8 cellular contexts compared by ENCODE assay signal in the genomic region with DNA sequence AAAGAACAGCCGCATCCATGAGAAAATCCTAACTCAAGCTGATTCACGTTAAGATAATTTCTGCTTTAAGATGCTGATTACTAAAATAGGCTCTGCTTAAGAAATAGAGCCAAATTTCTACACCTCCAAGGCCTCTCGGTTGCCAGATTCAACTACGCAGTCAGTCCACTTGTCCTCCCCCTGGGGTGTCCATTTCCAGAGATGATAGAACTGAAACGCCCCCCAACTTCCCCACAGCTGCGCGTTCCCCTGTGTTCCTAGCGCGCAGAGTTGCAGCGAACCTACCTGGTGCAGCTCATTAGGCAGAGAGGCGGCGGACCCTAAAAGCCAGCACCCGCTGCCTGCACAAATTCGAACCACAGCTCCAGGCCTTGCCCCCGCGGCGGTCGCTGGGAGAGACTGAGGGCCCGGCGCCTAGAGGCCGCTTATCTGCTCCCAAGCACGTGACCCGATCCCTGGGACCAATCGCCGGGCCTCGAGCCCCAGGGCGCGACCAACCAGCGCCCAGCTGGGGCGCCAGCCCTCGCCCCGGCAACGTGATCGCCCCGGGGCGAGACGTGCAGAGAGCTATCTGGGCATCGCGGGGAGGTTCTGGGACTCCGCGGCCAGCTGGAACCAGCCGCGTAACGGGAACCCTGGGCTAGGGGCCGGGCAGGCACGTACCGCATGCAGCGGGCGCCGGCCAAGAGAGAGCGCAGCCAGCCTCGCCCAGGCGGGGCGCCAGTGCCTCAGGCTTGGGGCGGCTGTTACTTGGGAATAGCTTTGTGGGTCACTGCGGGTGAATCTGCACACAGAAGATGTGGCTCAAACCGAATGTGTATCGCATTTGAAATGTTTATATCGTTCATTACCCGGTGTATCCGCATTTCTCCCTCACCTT.
DNase-seq lines count a peak whose midpoint lies in the region; ATAC-seq lines count a peak whose summit lies in the region.

A gene (minus strand): TSS at position 401 of the 880 bp plus-strand sequence. CDS start 102 bp downstream, at position 299.

- peaks cover 23% of the 10 kb centered on the region for H3K36me3 ChIP-seq in muscle layer of colon (ENCODE audit: insufficient read depth, low read length)

- peak within 1 kb of the TSS; percentile 49 to 93 for H3K4me3 ChIP-seq in muscle layer of colon (ENCODE audit: low read depth in 1 of 2, low read length in 2 of 2)

- H3K27me3 Mint-ChIP-seq in stimulated activated naive CD8-positive, alpha-beta T cell treated with anti-CD3 and anti-CD28 coated beads, Interleukin-15, Interleukin-2, amounts not matched to agents 100 ng/mL and 50 ng/mL, for 24 hours = peaks cover 66% of the 10 kb centered on the region

- H3K27ac Mint-ChIP-seq in stimulated activated naive CD8-positive, alpha-beta T cell treated with anti-CD3 and anti-CD28 coated beads, Interleukin-15, Interleukin-2, amounts not matched to agents 100 ng/mL and 50 ng/mL, for 24 hours = no peak within 1 kb of the TSS

- H3K4me1 Mint-ChIP-seq in stimulated activated naive CD8-positive, alpha-beta T cell treated with anti-CD3 and anti-CD28 coated beads, Interleukin-15, Interleukin-2, amounts not matched to agents 100 ng/mL and 50 ng/mL, for 24 hours (ENCODE audit: low read depth) = peaks cover 7% of the 10 kb centered on the region

- no peaks in the 10 kb centered on the region for H3K9me3 ChIP-seq in muscle layer of colon (ENCODE audit: low read length)

- H3K36me3 Mint-ChIP-seq in stimulated activated naive CD8-positive, alpha-beta T cell treated with anti-CD3 and anti-CD28 coated beads, Interleukin-15, Interleukin-2, amounts not matched to agents 100 ng/mL and 50 ng/mL, for 24 hours (ENCODE audit: low read depth) = no peaks in the 10 kb centered on the region

- H3K27ac ChIP-seq in muscle layer of colon (ENCODE audit: low read depth, low read length) = peak within 1 kb of the TSS; percentile 79

- no peaks in the 10 kb centered on the region for H3K27me3 ChIP-seq in muscle layer of colon (ENCODE audit: control insufficient read depth in 1 of 2, insufficient read depth in 2 of 2, low read length in 2 of 2)

- no peaks in the 10 kb centered on the region for H3K9me3 Mint-ChIP-seq in stimulated activated naive CD8-positive, alpha-beta T cell treated with anti-CD3 and anti-CD28 coated beads, Interleukin-15, Interleukin-2, amounts not matched to agents 100 ng/mL and 50 ng/mL, for 24 hours

- peak; percentile 73 to 79 for ATAC-seq in activated CD4-positive, CD25-positive, alpha-beta regulatory T cell treated with anti-CD3 and anti-CD28 coated beads, Interleukin-2, amount 50 U/mL, for 24 hours
- ATAC-seq in HG03135 (IDR thresholded peaks at IDR 0.05; ENCODE audit: unreplicated experiment) = peak; percentile 59

- no peak for DNase-seq in activated CD4-positive, CD25-positive, alpha-beta regulatory T cell (lab: John Stamatoyannopoulos, UW)
- DNase-seq in NCI-H526 treated with DMSO at 0.1 percent for 48 hours (lab: John Stamatoyannopoulos, UW) (peak; percentile 37), fibroblast of peridontal ligament (ENCODE audit: extremely low read depth) (peak; percentile 93)
- peak; percentile 3 for DNase-seq in activated T-helper 9 cell treated with anti-CD3 and anti-CD28 coated beads, Interleukin-2, amount 50 U/mL, for 16 hours (ENCODE audit: low read depth)

- H3K4me1 ChIP-seq in muscle layer of colon (ENCODE audit: insufficient read depth, low read length) = peaks cover 50% of the 10 kb centered on the region

- H3K9ac ChIP-seq in muscle layer of colon (ENCODE audit: low read length) = peak within 1 kb of the TSS; percentile 72

- H3K4me3 Mint-ChIP-seq in stimulated activated naive CD8-positive, alpha-beta T cell treated with anti-CD3 and anti-CD28 coated beads, Interleukin-15, Interleukin-2, amounts not matched to agents 100 ng/mL and 50 ng/mL, for 24 hours = peak within 1 kb of the TSS; percentile 67

Comparison
In these comparisons a context has a peak if more than half of its experiments do, and no peak if none do; other contexts are left out.
1. DNase-seq: peak in NCI-H526 treated with DMSO at 0.1 percent for 48 hours (single experiment), activated T-helper 9 cell treated with anti-CD3 and anti-CD28 coated beads, Interleukin-2, amount 50 U/mL, for 16 hours (single experiment) and fibroblast of peridontal ligament (single experiment); none in activated CD4-positive, CD25-positive, alpha-beta regulatory T cell (0 of 4).